Comparison of ENCODE assay signal across 8 cellular contexts in genomic region chrX:102711872-102712215, GRCh38. TPM values are rescaled to one million over a fixed set of nuclear protein-coding genes. Genes with fewer than 3 reads are reported as not detected.
A peak's percentile ranks its signal among the peaks of the same experiment; 100 is the strongest.
DNase-seq lines count a peak whose midpoint lies in the region; ATAC-seq and TF ChIP-seq lines count a peak whose summit lies in the region.

No MANE protein-coding gene starts in this region.

- ATAC-seq in GM23338 = peak; percentile 24
- no peak for ATAC-seq in activated T-helper 17 cell treated with anti-CD3 and anti-CD28 coated beads, Interleukin-2, amount 50 U/mL, for 72 hours (replicated peaks)
- no peak for ATAC-seq in activated CD4-positive, CD25-positive, alpha-beta regulatory T cell treated with anti-CD3 and anti-CD28 coated beads, Interleukin-2, amount 50 U/mL, for 24 hours
- ATAC-seq in GM18519 (IDR thresholded peaks at IDR 0.05; ENCODE audit: low FRiP score, unreplicated experiment) = no peak

- H3K4me3 ChIP-seq in GM23338 (peak overlapping the region; percentile 72), iPS-15b (ENCODE audit: low read depth, low read length) (peak overlapping the region; percentile 74), skeletal muscle cell (ENCODE audit: low read depth, low read length) (peak overlapping the region; percentile 70)

- no peak overlapping the region for H3K27ac ChIP-seq in GM23338 (ENCODE audit: low read depth)

- H3F3A ChIP-seq in GM23338 (replicated peaks; ENCODE audit: low read depth) = no peaks in the 10 kb centered on the region

- DNase-seq in GM23338 (ENCODE audit: low spot score) (peak; percentile 44), skeletal muscle cell (ENCODE audit: low read depth) (no peak), activated gamma-delta T cell (lab: John Stamatoyannopoulos, UW) (no peak), activated gamma-delta T cell treated with Interleukin-2 at 50 U/mL for 16 hours (no peak)

- peaks cover 11% of the 10 kb centered on the region; the same call in 2 of the 3 replicates for H3K4me1 Mint-ChIP-seq in GM23338
- H3K4me1 Mint-ChIP-seq in activated T-helper 17 cell treated with anti-CD3 and anti-CD28 coated beads, Interleukin-2, amount 50 U/mL, for 72 hours = peaks cover 3% of the 10 kb centered on the region

- H3K4me1 ChIP-seq in GM23338 (ENCODE audit: insufficient read depth) (no peaks in the 10 kb centered on the region; the same call in 1 of the 2 replicates), iPS-15b (ENCODE audit: control insufficient read depth, insufficient read depth, low read length) (no peaks in the 10 kb centered on the region)

- no peaks in the 10 kb centered on the region for H3K9me3 ChIP-seq in iPS-15b (ENCODE audit: control insufficient read depth, insufficient read depth, low read length)

- H3K27me3 ChIP-seq in GM23338 (ENCODE audit: insufficient read depth) (peaks cover 13% of the 10 kb centered on the region), iPS-15b (ENCODE audit: control insufficient read depth, insufficient read depth, low read length) (peaks cover 10% of the 10 kb centered on the region)

- H3K36me3 ChIP-seq in GM23338 (ENCODE audit: insufficient read depth) (no peaks in the 10 kb centered on the region), iPS-15b (ENCODE audit: control insufficient read depth, insufficient read depth, low read length) (peaks cover 5% of the 10 kb centered on the region)

- no peaks in the 10 kb centered on the region for H3K9me3 Mint-ChIP-seq in GM23338
- no peaks in the 10 kb centered on the region for H3K9me3 Mint-ChIP-seq in activated T-helper 17 cell treated with anti-CD3 and anti-CD28 coated beads, Interleukin-2, amount 50 U/mL, for 72 hours

- peaks cover 9% of the 10 kb centered on the region for H3K27me3 Mint-ChIP-seq in GM23338 (ENCODE audit: insufficient read depth, low read depth, poor library complexity)
- peaks cover 11% of the 10 kb centered on the region for H3K27me3 Mint-ChIP-seq in activated T-helper 17 cell treated with anti-CD3 and anti-CD28 coated beads, Interleukin-2, amount 50 U/mL, for 72 hours

- H3K9ac ChIP-seq in iPS-15b (ENCODE audit: low read depth, low read length) = no peak overlapping the region

- H2AFZ ChIP-seq in GM23338 = no peak overlapping the region; the same call in 1 of the 2 replicates

- TF ChIP-seq CTCF in GM23338 (conservative IDR thresholded peaks at IDR 0.05; ENCODE audit: low read depth in 2 of 2) = no peak

- no peaks in the 10 kb centered on the region for H3K79me2 ChIP-seq in GM23338 (replicated peaks; ENCODE audit: insufficient read depth)

- no peaks in the 10 kb centered on the region for H3K9me2 ChIP-seq in GM23338 (ENCODE audit: insufficient read depth)

- no peak overlapping the region for H3K27ac Mint-ChIP-seq in GM23338
- no peak overlapping the region for H3K27ac Mint-ChIP-seq in activated T-helper 17 cell treated with anti-CD3 and anti-CD28 coated beads, Interleukin-2, amount 50 U/mL, for 72 hours

- peaks cover 9% of the 10 kb centered on the region; the same call in 1 of the 3 replicates for H3K36me3 Mint-ChIP-seq in GM23338 (ENCODE audit: low read depth)
- no peaks in the 10 kb centered on the region for H3K36me3 Mint-ChIP-seq in activated T-helper 17 cell treated with anti-CD3 and anti-CD28 coated beads, Interleukin-2, amount 50 U/mL, for 72 hours (ENCODE audit: low read depth)

- peak overlapping the region; percentile 91 for H3K4me3 Mint-ChIP-seq in GM23338
- H3K4me3 Mint-ChIP-seq in activated T-helper 17 cell treated with anti-CD3 and anti-CD28 coated beads, Interleukin-2, amount 50 U/mL, for 72 hours = peak overlapping the region; percentile 62

- no peaks in the 10 kb centered on the region for H4K20me1 ChIP-seq in GM23338 (replicated peaks; ENCODE audit: insufficient read depth)

- H3K4me2 ChIP-seq in GM23338 = peak overlapping the region; percentile 79

TF ChIP-seq in GM23338, 12 proteins besides CTCF, POLR2A, EP300 and RAD21:
- no peak for TF ChIP-seq CREB1 (CRISPR knock-in tag; IDR thresholded peaks at IDR 0.05; ENCODE audit: low read depth)
- no peak for TF ChIP-seq POLR2AphosphoS5 (IDR thresholded peaks at IDR 0.05; ENCODE audit: low read depth)

RNA-seq across cellular contexts. Expression of gene GPRASP2, which starts 0.4 kb away (rescaled TPM):
- total RNA-seq in GM23338 (2014; rRNA removed; shearing (Covaris generic)) = 18.0 and 22.4 TPM in 2 replicates
- polyA plus RNA-seq in GM23338 (2016; fragmentation: Nextera tagmentation; extraction: Ambion mirVana) = 4.0 and 4.9 TPM in 2 replicates
- total RNA-seq in activated T-helper 17 cell treated with anti-CD3 and anti-CD28 coated beads, Interleukin-2, amount 50 U/mL, for 72 hours = under 1 TPM; 0.17 to 0.45 TPM

RNA-seq across cellular contexts. Expression of gene GPRASP3, which starts 8.7 kb away (rescaled TPM):
- 17.8 and 18.2 TPM in 2 replicates for total RNA-seq in GM23338 (2014; rRNA removed; shearing (Covaris generic))
- 6.4 and 7.9 TPM in 2 replicates for polyA plus RNA-seq in GM23338 (2016; fragmentation: Nextera tagmentation; extraction: Ambion mirVana)
- 1 to 10 TPM; 2.6 to 3.1 TPM for total RNA-seq in activated T-helper 17 cell treated with anti-CD3 and anti-CD28 coated beads, Interleukin-2, amount 50 U/mL, for 72 hours

Comparison
In these comparisons a context has a peak if more than half of its experiments do, and no peak if none do; other contexts are left out.
1. RNA of gene GPRASP2, which starts 0.4 kb away (total RNA-seq): 18.0 to 22.4 TPM in GM23338; 0.17 to 0.45 TPM in activated T-helper 17 cell treated with anti-CD3 and anti-CD28 coated beads, Interleukin-2, amount 50 U/mL, for 72 hours; every median in the first group is over 10 times any median in the second.
2. Peak in every context shown above with its lines, with median percentiles within 50 percentile points of each other: H3K4me3 ChIP-seq.